8 cellular contexts compared by ENCODE assay signal in the genomic region with DNA sequence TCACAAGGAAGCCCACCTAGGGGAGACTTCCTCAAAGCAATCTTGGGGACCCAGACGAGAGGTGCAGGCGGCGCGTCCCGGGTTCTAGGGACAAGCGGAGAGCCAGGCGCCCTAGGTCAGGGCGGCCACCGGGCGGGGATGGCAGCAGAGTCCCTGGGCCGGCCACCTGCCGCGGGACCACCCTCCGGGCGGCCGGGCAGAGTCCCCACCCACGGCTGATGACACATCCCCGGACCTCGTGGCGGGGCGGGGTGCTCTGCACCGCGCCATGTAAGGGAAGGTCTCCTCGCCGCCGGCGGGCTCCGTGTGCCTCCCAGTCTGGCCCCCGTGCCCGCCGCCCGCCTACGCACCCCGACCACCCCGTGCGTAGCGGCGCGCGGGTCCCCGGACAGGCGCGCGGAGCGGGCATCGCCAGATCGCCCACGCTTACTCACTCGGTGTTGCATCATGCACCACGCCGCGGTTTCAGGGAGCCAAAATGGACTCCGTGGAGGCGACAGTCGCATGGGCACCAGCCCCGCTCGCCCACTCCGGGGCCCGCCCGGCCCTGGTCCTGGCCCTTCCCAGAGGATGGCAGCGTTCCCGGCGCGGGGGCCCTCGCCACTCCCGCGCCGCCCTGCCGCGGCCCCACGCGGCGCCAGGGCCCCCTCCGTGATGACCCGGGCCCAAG. TPM values are rescaled to one million over a fixed set of nuclear protein-coding genes. Genes with fewer than 3 reads are reported as not detected.
DNase-seq lines count a peak whose midpoint lies in the region; ATAC-seq and TF ChIP-seq lines count a peak whose summit lies in the region.

No MANE protein-coding gene starts in this region.

- DNase-seq in GM12865 (ENCODE audit: low read depth) = peak; percentile 71
- DNase-seq in LHCN-M2 (ENCODE audit: low read depth) = peak; percentile 56
- DNase-seq in activated CD4-positive, alpha-beta T cell treated with anti-CD3 and anti-CD28 coated beads for 24 hours (ENCODE audit: low read depth in 2 of 2) = peak; percentile 45 to 64
- DNase-seq in cerebellar cortex (ENCODE audit: low spot score) = peak; percentile 40
- DNase-seq in left lobe of liver (ENCODE audit: low spot score) = no peak
- DNase-seq in stimulated activated CD4-positive, alpha-beta T cell treated with anti-CD3 and anti-CD28 coated beads, Interleukin-4, amount 100 ng/mL, for 4 hours = peak; percentile 65 to 76
- no peak for DNase-seq in superior temporal gyrus (ENCODE audit: extremely low spot score)

- no peak for TF ChIP-seq CTCF in GM12865 (IDR thresholded peaks at IDR 0.05; ENCODE audit: insufficient read depth, low read depth, low read length, missing control alignments)

- H3K4me3 ChIP-seq in GM12865 (ENCODE audit: low read depth, low read length) = peak overlapping the region; percentile 87

- ATAC-seq in GM21825 (IDR thresholded peaks at IDR 0.05; ENCODE audit: unreplicated experiment) (peak; percentile 42), left lobe of liver (peak; percentile 59)

RNA-seq across cellular contexts. Expression of a gene that starts 0.6 kb away (rescaled TPM):
- total RNA-seq in LHCN-M2 (2014; rRNA removed) = 8.9 and 13.8 TPM in 2 replicates
- 18.0 TPM for polyA plus RNA-seq in LHCN-M2 (2012)
- 1.1 TPM for total RNA-seq in left lobe of liver

Comparison
In these comparisons a context has a peak if more than half of its experiments do, and no peak if none do; other contexts are left out.
1. DNase-seq: peak in GM12865 (single experiment), LHCN-M2 (single experiment), activated CD4-positive, alpha-beta T cell treated with anti-CD3 and anti-CD28 coated beads for 24 hours (2 of 2), cerebellar cortex (single experiment) and stimulated activated CD4-positive, alpha-beta T cell treated with anti-CD3 and anti-CD28 coated beads, Interleukin-4, amount 100 ng/mL, for 4 hours (2 of 2); none in left lobe of liver (single experiment) and superior temporal gyrus (single experiment).